8 cellular contexts compared by ENCODE assay signal in genomic region chr5:154038604-154039457, GRCh38. TPM values are rescaled to one million over a fixed set of nuclear protein-coding genes. Genes with fewer than 3 reads are reported as not detected.
A peak's percentile ranks its signal among the peaks of the same experiment; 100 is the strongest.
DNase-seq lines count a peak whose midpoint lies in the region; ATAC-seq and TF ChIP-seq lines count a peak whose summit lies in the region.

Gene FAM114A2, minus strand, starts transcription at chr5:154038910. Its CDS starts 3,957 bp downstream, at chr5:154034953.
Gene MFAP3, plus strand, starts transcription at chr5:154038967. Its CDS starts 10,756 bp downstream, at chr5:154049723.

- no peaks in the 10 kb centered on the region for H3K9me2 ChIP-seq in PC-9 (ENCODE audit: insufficient read depth)

- TF ChIP-seq CTCF in PC-9 (conservative IDR thresholded peaks at IDR 0.05): no peak

- peaks cover 39% of the 10 kb centered on the region for H3K79me2 ChIP-seq in PC-9 (ENCODE audit: low read depth)

- H3K9ac ChIP-seq in mucosa of rectum (ENCODE audit: low read depth in 1 of 2, low read length in 2 of 2): peak within 1 kb of the TSS; percentile 89 to 93

- H3K4me1 ChIP-seq in PC-9 (replicated peaks; ENCODE audit: insufficient read depth) (peaks cover 20% of the 10 kb centered on the region), mucosa of rectum (ENCODE audit: control insufficient read depth in 2 of 2, insufficient read depth in 2 of 2, low read length in 2 of 2) (peaks cover 7 to 8% of the 10 kb centered on the region in 2 donors)

- CTCF ChIA-PET in PC-9 (lab: Charles Lee): interaction anchor here (0.7 to 1.1 kb wide), 2 partner anchors 64 to 152 kb away, joined by 3 read pairs; partner anchors contain the start of gene GALNT10

- no peak for TF ChIP-seq RAD21 in Ishikawa (IDR thresholded peaks at IDR 0.05; ENCODE audit: low read depth)

- peak; percentile 98 for ATAC-seq in GM21619 (IDR thresholded peaks at IDR 0.05; ENCODE audit: unreplicated experiment)

- peak within 1 kb of the TSS; percentile 97 for H3K4me2 ChIP-seq in PC-9

- TF ChIP-seq POLR2A in erythroblast (IDR thresholded peaks at IDR 0.05; ENCODE audit: low read length): peak; percentile 95

- DNase-seq in DMS53 (lab: John Stamatoyannopoulos, UW): peak; percentile 97
- DNase-seq in PC-9: peak; percentile 84 to 90
- DNase-seq in activated T-cell treated with anti-CD3 and anti-CD28 coated beads, Interleukin-2, amount 50 U/mL, for 1 hour: peak; percentile 84
- DNase-seq in erythroblast (lab: John Stamatoyannopoulos, UW): peak; percentile 93
- DNase-seq in stimulated activated CD8-positive, alpha-beta memory T cell treated with anti-CD3 and anti-CD28 coated beads, Interleukin-4, amount 100 ng/mL, for 4 hours (ENCODE audit: low read depth in 2 of 2, low spot score in 1 of 2): peak; percentile 58 to 76

- no peaks in the 10 kb centered on the region for H3K36me3 ChIP-seq in PC-9 (ENCODE audit: low read depth)
- no peaks in the 10 kb centered on the region for H3K36me3 ChIP-seq in mucosa of rectum (ENCODE audit: control insufficient read depth in 2 of 2, insufficient read depth in 2 of 2, low read length in 2 of 2)

- POLR2A ChIA-PET in PC-9 (lab: Charles Lee; ENCODE audit: unreplicated experiment): interaction anchor here (0.5 to 1.0 kb wide), 6 partner anchors 14 to 500 kb away, joined by 3 to 19 read pairs (median 6); no protein-coding TSS in a partner anchor

- no peaks in the 10 kb centered on the region for H3K27me3 ChIP-seq in PC-9 (ENCODE audit: insufficient read depth, low read depth)
- H3K27me3 ChIP-seq in mucosa of rectum (ENCODE audit: control insufficient read depth in 2 of 2, insufficient read depth in 2 of 2, low read length in 2 of 2): no peaks in the 10 kb centered on the region

- peak within 1 kb of the TSS; percentile 85 for H3K4me3 ChIP-seq in PC-9
- H3K4me3 ChIP-seq in mucosa of rectum (ENCODE audit: low read length in 2 of 2): peak within 1 kb of the TSS; percentile 96 to 98

- no peak for TF ChIP-seq EP300 in Ishikawa (IDR thresholded peaks at IDR 0.05; ENCODE audit: borderline replicate concordance)

- H3K9me3 ChIP-seq in PC-9 (ENCODE audit: insufficient read depth, low read depth) (no peaks in the 10 kb centered on the region), mucosa of rectum (ENCODE audit: control insufficient read depth in 2 of 2, low read length in 2 of 2) (no peaks in the 10 kb centered on the region)

- H4K20me1 ChIP-seq in PC-9 (ENCODE audit: insufficient read depth): no peaks in the 10 kb centered on the region

- peak within 1 kb of the TSS; percentile 98 for H2AFZ ChIP-seq in PC-9

- BruUV-seq in PC-9 (replicated peaks; lab: Mats Ljungman, UMichigan): no TSS peak

- intact Hi-C loops in PC-9 (cut with micrococcal nuclease; ENCODE audit: unreplicated experiment): loop anchor here (1.0 to 2.0 kb wide), 2 partner anchors 20 to 406 kb away; partner anchors contain the start of gene SAP30L

- H3K27ac ChIP-seq in PC-9 (peak within 1 kb of the TSS; percentile 52), mucosa of rectum (ENCODE audit: low read depth in 2 of 2, low read length in 2 of 2) (peak within 1 kb of the TSS; percentile 90 to 93)

- H3F3A ChIP-seq in PC-9 (ENCODE audit: insufficient read depth, low read depth): peaks cover 11% of the 10 kb centered on the region

TF ChIP-seq in Ishikawa, 13 proteins besides CTCF, POLR2A, EP300 and RAD21:
- TF ChIP-seq, protein P1, sequence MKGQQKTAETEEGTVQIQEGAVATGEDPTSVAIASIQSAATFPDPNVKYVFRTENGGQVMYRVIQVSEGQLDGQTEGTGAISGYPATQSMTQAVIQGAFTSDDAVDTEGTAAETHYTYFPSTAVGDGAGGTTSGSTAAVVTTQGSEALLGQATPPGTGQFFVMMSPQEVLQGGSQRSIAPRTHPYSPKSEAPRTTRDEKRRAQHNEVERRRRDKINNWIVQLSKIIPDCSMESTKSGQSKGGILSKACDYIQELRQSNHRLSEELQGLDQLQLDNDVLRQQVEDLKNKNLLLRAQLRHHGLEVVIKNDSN (IDR thresholded peaks at IDR 0.05): no peak
- no peak for TF ChIP-seq ZBTB7A (IDR thresholded peaks at IDR 0.05; ENCODE audit: low read depth)
- no peak for TF ChIP-seq FOXM1 (IDR thresholded peaks at IDR 0.05; ENCODE audit: borderline replicate concordance, low read depth)
- peak; percentile 35; the same call in 1 of the 2 replicates for TF ChIP-seq EGR1 (IDR thresholded peaks at IDR 0.05)
- peak; percentile 81 for TF ChIP-seq TAF1 (IDR thresholded peaks at IDR 0.05; ENCODE audit: low read depth)
- TF ChIP-seq, protein P2, sequence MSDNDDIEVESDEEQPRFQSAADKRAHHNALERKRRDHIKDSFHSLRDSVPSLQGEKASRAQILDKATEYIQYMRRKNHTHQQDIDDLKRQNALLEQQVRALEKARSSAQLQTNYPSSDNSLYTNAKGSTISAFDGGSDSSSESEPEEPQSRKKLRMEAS (IDR thresholded peaks at IDR 0.05): peak; percentile 92
- no peak for TF ChIP-seq CREB1 (IDR thresholded peaks at IDR 0.05; ENCODE audit: low read depth)
- TF ChIP-seq REST (IDR thresholded peaks at IDR 0.05; ENCODE audit: low read depth): no peak
- TF ChIP-seq CEBPB (IDR thresholded peaks at IDR 0.05): no peak; the same call in 1 of the 2 replicates
- TF ChIP-seq TCF12 (IDR thresholded peaks at IDR 0.05; ENCODE audit: low read depth): peak; percentile 81
- no peak; the same call in 1 of the 2 replicates for TF ChIP-seq TEAD4 (IDR thresholded peaks at IDR 0.05)
- peak; percentile 75 for TF ChIP-seq YY1 (IDR thresholded peaks at IDR 0.05; ENCODE audit: low read depth)
- no peak for TF ChIP-seq NFIC (IDR thresholded peaks at IDR 0.05)

RNA-seq across cellular contexts. Expression of gene FAM114A2, which starts in this region (rescaled TPM):
- total RNA-seq in PC-9 (2021): 17.1 and 18.9 TPM in 2 replicates

RNA-seq across cellular contexts. Expression of gene MFAP3, which starts in this region (rescaled TPM):
- total RNA-seq in PC-9 (2021): 24.4 and 29.3 TPM in 2 replicates

Comparison
In these comparisons a context has a peak if more than half of its experiments do, and no peak if none do; other contexts are left out.
1. Peak in every context shown above with its lines: DNase-seq, ATAC-seq, H3K4me3 ChIP-seq and H3K27ac ChIP-seq.